Comparison of ENCODE assay signal across 24 cellular contexts in the genomic region with DNA sequence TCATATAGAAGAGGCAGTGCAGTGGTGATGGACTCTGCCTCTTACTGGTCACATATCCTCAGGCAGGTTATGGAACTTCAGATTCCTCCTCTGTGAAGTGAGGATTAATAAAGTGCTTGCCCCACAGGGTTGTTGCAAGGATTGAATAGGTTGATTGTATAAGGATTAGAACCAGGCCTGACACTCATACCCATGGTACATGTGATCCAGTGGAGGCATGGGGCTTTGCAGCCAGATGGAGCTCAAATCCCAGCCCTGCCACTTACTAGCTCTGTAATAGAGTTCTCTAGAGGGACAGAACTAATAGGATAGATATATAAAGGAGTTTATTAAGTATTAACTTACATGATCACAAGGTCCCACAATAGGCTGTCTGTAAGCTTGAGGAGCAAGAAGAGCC.
"Had no signal": no experiment of that assay in that cellular context is flagged by ENCODE, and none has a peak within 500 bp of the region (broad histone marks: within the 10 kb centered on the region; RNA-seq: fewer than 3 reads in every experiment).

No MANE protein-coding gene starts in this region.

- ATAC-seq: activated CD8-positive, alpha-beta T cell treated with anti-CD3 and anti-CD28 coated beads for 36 hours; Panc1; T-helper 17 cell had no signal

- H3K9me3 Mint-ChIP-seq: activated CD8-positive, alpha-beta T cell treated with anti-CD3 and anti-CD28 coated beads for 36 hours; activated naive CD4-positive, alpha-beta T cell treated with anti-CD3 and anti-CD28 coated beads, Interleukin-2, amount 50 U/mL, for 24 hours had no signal

- H3K27ac Mint-ChIP-seq: activated CD8-positive, alpha-beta T cell treated with anti-CD3 and anti-CD28 coated beads for 36 hours; activated naive CD4-positive, alpha-beta T cell treated with anti-CD3 and anti-CD28 coated beads, Interleukin-2, amount 50 U/mL, for 24 hours; IgD-negative memory B cell; T-helper 17 cell had no signal

- H3K27ac ChIP-seq: SJSA1 had no signal

- H3K4me1 Mint-ChIP-seq: activated naive CD4-positive, alpha-beta T cell treated with anti-CD3 and anti-CD28 coated beads, Interleukin-2, amount 50 U/mL, for 24 hours; T-helper 17 cell had no signal

- H3K4me1 ChIP-seq: SJSA1 had no signal

- DNase-seq: activated CD4-positive, alpha-beta T cell treated with anti-CD3 and anti-CD28 coated beads, Interleukin-2, amount 50 U/mL, for 1 hour; activated CD4-positive, CD25-positive, alpha-beta regulatory T cell; activated CD8-positive, alpha-beta memory T cell treated with anti-CD3 and anti-CD28 coated beads, Interleukin-2, amount 50 U/mL, for 4 hours; activated CD8-positive, alpha-beta T cell treated with anti-CD3 and anti-CD28 coated beads for 36 hours; activated effector memory CD4-positive, alpha-beta T cell treated with Interleukin-2 at 50 U/mL for 16 hours; activated naive CD4-positive, alpha-beta T cell; aorta; KG1; NCI-H1092; NCI-H1417; NCI-H1930; NCI-H2107; NCI-H2171 treated with DMSO at 0.1 percent for 48 hours; NCI-H226; NCI-H526; NCI-H774; RPMI8226; SHP77; T-helper 17 cell; T-helper 9 cell had no signal

- H3K9me3 ChIP-seq: SJSA1 had no signal

- H3K27me3 ChIP-seq: SJSA1 had no signal

- H3K36me3 Mint-ChIP-seq: activated naive CD4-positive, alpha-beta T cell treated with anti-CD3 and anti-CD28 coated beads, Interleukin-2, amount 50 U/mL, for 24 hours; IgD-negative memory B cell had no signal

- H3K27me3 Mint-ChIP-seq: activated CD8-positive, alpha-beta T cell treated with anti-CD3 and anti-CD28 coated beads for 36 hours; activated naive CD4-positive, alpha-beta T cell treated with anti-CD3 and anti-CD28 coated beads, Interleukin-2, amount 50 U/mL, for 24 hours; IgD-negative memory B cell had no signal

- H3K36me3 ChIP-seq: SJSA1 had no signal

- H3K4me3 Mint-ChIP-seq: activated CD8-positive, alpha-beta T cell treated with anti-CD3 and anti-CD28 coated beads for 36 hours; activated naive CD4-positive, alpha-beta T cell treated with anti-CD3 and anti-CD28 coated beads, Interleukin-2, amount 50 U/mL, for 24 hours; IgD-negative memory B cell; T-helper 17 cell had no signal

- H3K4me3 ChIP-seq: SJSA1 had no signal
